In the genomic region with DNA sequence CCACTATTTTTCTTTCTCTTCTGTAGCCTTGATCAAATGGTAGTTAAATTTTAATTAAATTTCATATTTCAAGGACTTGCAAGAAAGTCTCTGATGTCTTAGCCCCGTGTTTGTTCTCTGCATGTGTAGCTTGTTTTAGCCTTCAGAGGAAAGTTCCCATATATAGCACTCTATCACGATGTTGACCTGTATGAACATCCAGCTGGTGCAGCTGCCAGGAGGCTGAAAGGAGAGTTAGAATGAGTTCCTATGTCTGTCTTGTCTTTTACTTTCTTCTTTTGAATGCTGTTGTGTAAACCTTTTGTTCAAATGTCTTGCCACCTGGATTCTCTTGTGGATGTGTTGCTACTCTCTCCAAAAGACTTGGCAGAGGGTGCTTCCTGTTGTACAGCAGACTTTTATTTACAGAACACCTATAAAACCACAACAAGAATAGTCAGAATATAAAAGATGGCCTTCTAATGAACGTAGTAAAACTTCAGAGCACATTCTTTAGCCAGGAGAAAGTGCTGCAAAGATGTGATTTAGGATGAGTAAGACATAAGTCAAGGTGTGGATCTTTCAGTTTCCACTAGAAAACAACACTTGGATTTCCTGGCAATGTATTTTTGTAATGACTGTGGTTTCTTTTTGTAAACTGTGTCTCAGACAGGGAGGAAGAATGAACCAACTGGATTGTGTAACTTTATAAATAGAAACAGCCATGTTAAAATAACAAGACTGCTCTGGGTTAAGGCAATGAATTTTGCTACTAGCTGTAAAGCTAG, we compare ENCODE assay signal across 8 cellular contexts. TPM values are rescaled to one million over a fixed set of nuclear protein-coding genes. Genes with fewer than 3 reads are reported as not detected.
DNase-seq lines count a peak whose midpoint lies in the region; ATAC-seq, FAIRE-seq and TF ChIP-seq lines count a peak whose summit lies in the region.

No MANE protein-coding gene starts in this region.

- H3K4me1 ChIP-seq in CD8-positive, alpha-beta T cell (ENCODE audit: insufficient read depth, low read length) = no peaks in the 10 kb centered on the region
- H3K4me1 ChIP-seq in kidney (ENCODE audit: control insufficient read depth in 1 of 2, insufficient read depth in 1 of 2, low read depth in 1 of 2, low read length in 2 of 2) = no peaks in the 10 kb centered on the region

- no peaks in the 10 kb centered on the region for H3K36me3 Mint-ChIP-seq in MCF 10A (ENCODE audit: insufficient read depth, unreplicated experiment)
- H3K36me3 Mint-ChIP-seq in CD8-positive, alpha-beta T cell = no peaks in the 10 kb centered on the region

- no peaks in the 10 kb centered on the region for H3K9me3 ChIP-seq in CD8-positive, alpha-beta T cell (ENCODE audit: low read length)
- H3K9me3 ChIP-seq in kidney (ENCODE audit: control insufficient read depth in 1 of 2, low read length in 2 of 2) = no peaks in the 10 kb centered on the region

- POLR2A ChIA-PET in MCF 10A (lab: Yijun Ruan, JAX) = interaction anchor here (1.6 kb wide), 1 partner anchor 14 kb away, joined by 5 read pairs; no protein-coding TSS in a partner anchor
- POLR2A ChIA-PET in CD8-positive, alpha-beta T cell (lab: Charles Lee) = no interaction called here

- no peak overlapping the region for H3K4me3 ChIP-seq in CD8-positive, alpha-beta T cell (ENCODE audit: low read depth, low read length)
- no peak overlapping the region for H3K4me3 ChIP-seq in kidney (ENCODE audit: low read length in 2 of 2)

- H3K36me3 ChIP-seq in CD8-positive, alpha-beta T cell (ENCODE audit: insufficient read depth, low read length) = no peaks in the 10 kb centered on the region
- H3K36me3 ChIP-seq in kidney (ENCODE audit: control insufficient read depth in 1 of 2, insufficient read depth in 2 of 2, low read length in 2 of 2) = no peaks in the 10 kb centered on the region

- ATAC-seq in HG03342 (IDR thresholded peaks at IDR 0.05; ENCODE audit: unreplicated experiment) = peak; percentile 40
- ATAC-seq in CD8-positive, alpha-beta T cell = no peak

- H3K4me1 Mint-ChIP-seq in MCF 10A (ENCODE audit: insufficient read depth, unreplicated experiment) = peaks cover 15% of the 10 kb centered on the region
- H3K4me1 Mint-ChIP-seq in CD8-positive, alpha-beta T cell (ENCODE audit: low read depth) = no peaks in the 10 kb centered on the region

- BruUV-seq in MCF 10A (replicated peaks; lab: Mats Ljungman, UMichigan) = no TSS peak

- intact Hi-C loops in MCF 10A (cut with micrococcal nuclease) = loop anchor here (2.0 kb wide), 1 partner anchor 41 kb away; no protein-coding TSS in a partner anchor
- intact Hi-C loops in CD8-positive, alpha-beta T cell (cut with DNase I, micrococcal nuclease) = no loop called here
- intact Hi-C loops in kidney (cut with DNase I) = no loop called here

- H3K27me3 Mint-ChIP-seq in MCF 10A (ENCODE audit: insufficient read depth, unreplicated experiment) = no peaks in the 10 kb centered on the region
- no peaks in the 10 kb centered on the region for H3K27me3 Mint-ChIP-seq in CD8-positive, alpha-beta T cell (ENCODE audit: low read depth)

- peak overlapping the region; percentile 35 for H3K4me3 Mint-ChIP-seq in MCF 10A (ENCODE audit: unreplicated experiment)
- H3K4me3 Mint-ChIP-seq in CD8-positive, alpha-beta T cell = no peak overlapping the region

- FAIRE-seq in kidney (lab: Jason Lieb, UNC) = no peak

- no peak overlapping the region for H3K9ac ChIP-seq in kidney (ENCODE audit: low read length in 2 of 2)

- TF ChIP-seq CTCF in MCF 10A (IDR thresholded peaks at IDR 0.05; ENCODE audit: unreplicated experiment) (no peak), kidney (IDR thresholded peaks at IDR 0.05; ENCODE audit: borderline replicate concordance, extremely low read depth, insufficient read depth) (no peak)
- no peak for TF ChIP-seq CTCF in CD8-positive, alpha-beta T cell (IDR thresholded peaks at IDR 0.05)

- H3K27ac ChIP-seq in CD8-positive, alpha-beta T cell (ENCODE audit: low read depth, low read length) = no peak overlapping the region
- H3K27ac ChIP-seq in kidney (ENCODE audit: low read depth in 2 of 2, low read length in 2 of 2) = no peak overlapping the region

- peak; percentile 89 for DNase-seq in Caki2 (ENCODE audit: low read depth)
- peak; percentile 92 for DNase-seq in MCF 10A (ENCODE audit: unreplicated experiment)
- peak; percentile 44 for DNase-seq in midbrain (lab: John Stamatoyannopoulos, UW)
- DNase-seq in CD8-positive, alpha-beta T cell = no peak
- DNase-seq in D341Med (ENCODE audit: low spot score) = no peak
- no peak for DNase-seq in NCI-H774 (lab: John Stamatoyannopoulos, UW)
- DNase-seq in kidney = no peak

- H3K27me3 ChIP-seq in CD8-positive, alpha-beta T cell (ENCODE audit: insufficient read depth, low read length) = no peaks in the 10 kb centered on the region

- no peaks in the 10 kb centered on the region for H3K9me3 Mint-ChIP-seq in MCF 10A (ENCODE audit: unreplicated experiment)
- peaks cover 11% of the 10 kb centered on the region for H3K9me3 Mint-ChIP-seq in CD8-positive, alpha-beta T cell

- peak overlapping the region; percentile 89 for H3K27ac Mint-ChIP-seq in MCF 10A (ENCODE audit: low read depth, unreplicated experiment)
- H3K27ac Mint-ChIP-seq in CD8-positive, alpha-beta T cell = no peak overlapping the region

- in situ Hi-C loops in Caki2 (cut with HindIII; ENCODE audit: low pct_unique_long_range_greater_than_20kb, low sequenced_read_pairs) = no loop called here

- CTCF ChIA-PET in MCF 10A (lab: Yijun Ruan, JAX) = no interaction called here
- CTCF ChIA-PET in CD8-positive, alpha-beta T cell (lab: Charles Lee) = no interaction called here

RNA-seq across cellular contexts. Expression of a gene that starts 17.2 kb away (rescaled TPM):
- total RNA-seq in Caki2 (2014; rRNA removed; shearing (Covaris generic); ENCODE audit: low replicate concordance) = 34.8 and 56.0 TPM in 2 replicates
- total RNA-seq in MCF 10A (2022) (7.1 and 8.4 TPM in 2 replicates), kidney (4.5 TPM)
- total RNA-seq in CD8-positive, alpha-beta T cell = not detected
- 0.34 TPM for polyA plus RNA-seq in kidney (ENCODE audit: insufficient read depth, low read depth, low replicate concordance)

Comparison
In these comparisons a context has a peak if more than half of its experiments do, and no peak if none do; other contexts are left out.
1. DNase-seq: peak in Caki2 (single experiment), MCF 10A (single experiment) and midbrain (single experiment); none in CD8-positive, alpha-beta T cell (0 of 7), D341Med (single experiment), NCI-H774 (single experiment) and kidney (single experiment).